In genomic region chr19:3471954-3472655, GRCh38 we compare ENCODE assay signal across 1 cellular context.
A peak's percentile ranks its signal among the peaks of the same experiment; 100 is the strongest.
TF ChIP-seq lines count a peak whose summit lies in the region.

No MANE protein-coding gene starts in this region.

TF ChIP-seq in H1, 55 proteins besides CTCF, POLR2A, EP300 and RAD21:
- TF ChIP-seq CREB1 (IDR thresholded peaks at IDR 0.05) (no peak), MAX (IDR thresholded peaks at IDR 0.05) (0 out of 2 replicates have a peak, but pooled peaks have one; percentile 14)
